ENCODE assay signal across 1 cellular context in the genomic region with DNA sequence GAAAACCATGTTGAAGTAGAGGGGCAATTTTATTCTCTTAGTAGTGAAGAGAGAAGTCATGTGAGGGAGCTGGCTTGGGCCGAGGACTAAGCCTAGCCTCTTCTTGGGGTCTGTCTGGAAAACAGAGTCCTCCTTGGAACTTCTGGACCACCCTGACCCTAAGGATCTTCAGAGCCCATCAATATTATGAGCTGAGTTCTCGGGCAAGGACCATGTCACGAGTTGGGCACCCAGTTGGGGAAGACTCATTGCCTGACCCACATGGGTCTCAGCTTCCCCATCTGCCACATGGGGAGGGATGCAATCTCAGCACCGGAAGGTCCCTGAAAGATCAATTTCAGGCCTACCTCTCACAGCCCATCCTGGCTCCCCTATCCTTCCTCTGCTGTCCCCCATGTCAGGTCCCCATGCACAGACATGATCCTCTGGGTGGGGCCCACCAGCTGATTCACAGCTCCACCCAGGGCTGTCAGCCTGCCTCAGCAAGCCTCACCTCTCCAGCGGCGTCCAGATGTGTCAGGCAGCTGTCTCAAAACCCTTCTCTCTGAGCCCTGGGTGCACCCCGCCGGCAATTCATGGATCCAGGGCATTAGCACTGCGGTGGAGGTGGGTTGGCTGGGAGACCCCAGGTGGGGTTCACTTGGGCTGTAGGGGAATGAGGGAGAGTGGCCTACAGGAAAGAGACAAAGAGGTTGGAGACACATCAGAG.
A peak's percentile ranks its signal among the peaks of the same experiment; 100 is the strongest.
TF ChIP-seq lines count a peak whose summit lies in the region.

No MANE protein-coding gene starts in this region.

TF ChIP-seq in K562, 482 proteins besides CTCF, POLR2A, EP300 and RAD21:
- TF ChIP-seq, protein P1, sequence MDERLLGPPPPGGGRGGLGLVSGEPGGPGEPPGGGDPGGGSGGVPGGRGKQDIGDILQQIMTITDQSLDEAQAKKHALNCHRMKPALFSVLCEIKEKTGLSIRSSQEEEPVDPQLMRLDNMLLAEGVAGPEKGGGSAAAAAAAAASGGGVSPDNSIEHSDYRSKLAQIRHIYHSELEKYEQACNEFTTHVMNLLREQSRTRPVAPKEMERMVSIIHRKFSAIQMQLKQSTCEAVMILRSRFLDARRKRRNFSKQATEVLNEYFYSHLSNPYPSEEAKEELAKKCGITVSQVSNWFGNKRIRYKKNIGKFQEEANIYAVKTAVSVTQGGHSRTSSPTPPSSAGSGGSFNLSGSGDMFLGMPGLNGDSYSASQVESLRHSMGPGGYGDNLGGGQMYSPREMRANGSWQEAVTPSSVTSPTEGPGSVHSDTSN (CRISPR knock-in tag; IDR thresholded peaks at IDR 0.05; ENCODE audit: low read depth), result no peak
- TF ChIP-seq, protein P1 (tag; conservative IDR thresholded peaks at IDR 0.05; ENCODE audit: low read depth), result no peak
- TF ChIP-seq KLF16 (IDR thresholded peaks at IDR 0.05) (no peak), POLR2G (IDR thresholded peaks at IDR 0.05; ENCODE audit: low read depth, low read length) (0 out of 2 replicates have a peak, but pooled peaks have one; percentile 19)
- TF ChIP-seq, protein P2, sequence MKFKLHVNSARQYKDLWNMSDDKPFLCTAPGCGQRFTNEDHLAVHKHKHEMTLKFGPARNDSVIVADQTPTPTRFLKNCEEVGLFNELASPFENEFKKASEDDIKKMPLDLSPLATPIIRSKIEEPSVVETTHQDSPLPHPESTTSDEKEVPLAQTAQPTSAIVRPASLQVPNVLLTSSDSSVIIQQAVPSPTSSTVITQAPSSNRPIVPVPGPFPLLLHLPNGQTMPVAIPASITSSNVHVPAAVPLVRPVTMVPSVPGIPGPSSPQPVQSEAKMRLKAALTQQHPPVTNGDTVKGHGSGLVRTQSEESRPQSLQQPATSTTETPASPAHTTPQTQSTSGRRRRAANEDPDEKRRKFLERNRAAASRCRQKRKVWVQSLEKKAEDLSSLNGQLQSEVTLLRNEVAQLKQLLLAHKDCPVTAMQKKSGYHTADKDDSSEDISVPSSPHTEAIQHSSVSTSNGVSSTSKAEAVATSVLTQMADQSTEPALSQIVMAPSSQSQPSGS (CRISPR knock-in tag; IDR thresholded peaks at IDR 0.05), result no peak
